In the genomic region with DNA sequence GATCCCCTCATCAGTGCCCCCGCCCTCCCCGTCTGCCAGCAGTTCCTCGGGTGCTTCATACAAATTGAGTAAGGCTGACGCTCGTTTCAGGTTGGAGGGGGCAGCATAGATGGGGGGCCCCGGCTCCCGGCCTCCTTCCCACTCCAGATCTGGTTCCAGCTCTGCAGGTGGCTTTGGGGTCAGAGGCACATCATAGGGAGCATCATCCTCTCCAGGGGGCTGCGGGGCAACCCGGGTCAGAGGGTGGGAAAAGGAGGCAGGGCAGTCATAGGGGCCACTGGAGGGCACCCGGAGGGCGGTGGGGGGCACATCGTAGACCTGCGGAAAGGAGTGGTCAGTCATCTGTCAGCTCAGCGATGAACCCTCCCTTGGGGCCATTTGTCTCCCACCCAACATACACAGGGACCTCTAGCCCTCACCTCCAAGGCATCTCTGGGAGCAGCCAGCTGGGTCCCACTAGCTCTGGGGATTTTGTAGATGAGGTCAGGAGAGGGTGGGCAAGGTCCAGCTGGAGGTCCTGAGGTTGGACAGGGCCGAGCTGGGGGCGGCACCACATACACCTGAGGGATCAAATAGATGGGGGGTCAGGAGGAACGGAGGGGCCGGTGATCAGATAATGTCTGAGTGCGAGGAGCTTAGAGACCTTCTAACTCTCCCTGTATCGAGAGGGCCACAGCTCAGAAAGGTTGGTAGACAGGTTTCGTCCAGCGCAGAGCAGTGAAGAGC, we compare ENCODE assay signal across 16 cellular contexts. TPM values are rescaled to one million over a fixed set of nuclear protein-coding genes. Genes with fewer than 3 reads are reported as not detected.
DNase-seq lines count a peak whose midpoint lies in the region; TF ChIP-seq lines count a peak whose summit lies in the region.
"Had no signal": no experiment of that assay in that cellular context is flagged by ENCODE, and none has a peak within 500 bp of the region (broad histone marks: within the 10 kb centered on the region; RNA-seq: fewer than 3 reads in every experiment).

No MANE protein-coding gene starts in this region.

- no TSS peak for BruUV-seq in mammary epithelial cell (replicated peaks; lab: Mats Ljungman, UMichigan)

- dilution Hi-C loops in mammary epithelial cell (cut with HindIII; ENCODE audit: low sequenced_read_pairs): no loop called here

- H3K27me3 Mint-ChIP-seq in nephron progenitor cell (ENCODE audit: low read depth, poor library complexity): no peaks in the 10 kb centered on the region
- peaks cover 54% of the 10 kb centered on the region for H3K27me3 Mint-ChIP-seq in activated naive CD4-positive, alpha-beta T cell treated with anti-CD3 and anti-CD28 coated beads, Interleukin-2, amount 10 ng/mL, durations not matched to agents 7 days and 5 days

- peak overlapping the region; percentile 59 to 78 for H3K27ac ChIP-seq in breast epithelium
- no peak overlapping the region for H3K27ac ChIP-seq in mammary epithelial cell (ENCODE audit: insufficient read depth, low read depth, low read length)
- peak overlapping the region in 1 of 2 donors; percentile 73 for H3K27ac ChIP-seq in coronary artery
- peak overlapping the region; percentile 55 for H3K27ac ChIP-seq in suprapubic skin
- no peak overlapping the region for H3K27ac ChIP-seq in SJCRH30
- H3K27ac ChIP-seq: BLaER1 had no signal

- TF ChIP-seq EP300 in suprapubic skin (IDR thresholded peaks at IDR 0.05): no peak

- no peak for TF ChIP-seq POLR2A in breast epithelium (IDR thresholded peaks at IDR 0.05)
- no peak for TF ChIP-seq POLR2A in suprapubic skin (IDR thresholded peaks at IDR 0.05)

- intact Hi-C loops in breast epithelium (cut with DNase I; ENCODE audit: low total_unique reads): loop anchor here (10.0 kb wide), 1 partner anchor 75 kb away; a partner anchor contains a TSS
- intact Hi-C loops in mammary epithelial cell (cut with micrococcal nuclease): no loop called here

- no peak for TF ChIP-seq CTCF in breast epithelium (IDR thresholded peaks at IDR 0.05)
- TF ChIP-seq CTCF in mammary epithelial cell (conservative IDR thresholded peaks at IDR 0.05 in 1 of 2, IDR thresholded peaks at IDR 0.05 in 1 of 2; ENCODE audit: extremely low read depth in 1 of 2, insufficient read depth in 1 of 2, low read depth in 1 of 2, low read length in 2 of 2): no peak
- TF ChIP-seq CTCF in coronary artery (IDR thresholded peaks at IDR 0.05): no peak
- no peak for TF ChIP-seq CTCF in nephron progenitor cell (IDR thresholded peaks at IDR 0.05)
- no peak for TF ChIP-seq CTCF in suprapubic skin (IDR thresholded peaks at IDR 0.05)

- H3K9me3 Mint-ChIP-seq in nephron progenitor cell: no peaks in the 10 kb centered on the region
- H3K9me3 Mint-ChIP-seq in activated naive CD4-positive, alpha-beta T cell treated with anti-CD3 and anti-CD28 coated beads, Interleukin-2, amount 10 ng/mL, durations not matched to agents 7 days and 5 days: no peaks in the 10 kb centered on the region

- H3K36me3 ChIP-seq in breast epithelium (no peaks in the 10 kb centered on the region), mammary epithelial cell (ENCODE audit: insufficient read depth, low read length) (no peaks in the 10 kb centered on the region), suprapubic skin (peaks cover 32% of the 10 kb centered on the region), SJCRH30 (peaks cover 15% of the 10 kb centered on the region)
- H3K36me3 ChIP-seq: BLaER1 had no signal

- DNase-seq in breast epithelium (ENCODE audit: low spot score in 2 of 2) (no peak), mammary epithelial cell (no peak), coronary artery (ENCODE audit: low spot score) (peak; percentile 58), nephron progenitor cell (no peak), suprapubic skin (ENCODE audit: low spot score in 2 of 2) (peak in 1 of 2 donors; percentile 76), SJCRH30 (no peak), NCI-H2081 (lab: John Stamatoyannopoulos, UW) (no peak)
- no peak for DNase-seq in activated naive CD4-positive, alpha-beta T cell treated with anti-CD3 and anti-CD28 coated beads, Interleukin-2, amount 10 ng/mL, durations not matched to agents 7 days and 5 days
- DNase-seq: KG1, NCI-H1092 treated with DMSO at 0.1 percent for 48 hours, NCI-H1694 treated with DMSO at 0.1 percent for 48 hours, NCI-H446 treated with DMSO at 0.1 percent for 48 hours, NCI-H774 had no signal

- CTCF ChIA-PET in mammary epithelial cell (lab: Charles Lee; ENCODE audit: low non-redundant PET): interaction anchor here (0.6 kb wide), 1 partner anchor 171 kb away, joined by 7 read pairs; no protein-coding TSS in a partner anchor
- CTCF ChIA-PET in activated naive CD4-positive, alpha-beta T cell treated with anti-CD3 and anti-CD28 coated beads, Interleukin-2, amount 10 ng/mL, durations not matched to agents 7 days and 5 days (lab: Charles Lee): interaction anchor here (0.6 to 1.5 kb wide), 5 partner anchors 15 to 239 kb away, joined by 3 to 6 read pairs (median 3); no protein-coding TSS in a partner anchor

- 81% methylated on average over 13 of the region's 22 CpGs for WGBS in mammary epithelial cell (ENCODE audit: low coverage, missing lambda C conversion rate)
- WGBS in suprapubic skin: 84% methylated on average over 15 of the region's 22 CpGs

- peak overlapping the region; percentile 32 for H3K27ac Mint-ChIP-seq in nephron progenitor cell
- no peak overlapping the region for H3K27ac Mint-ChIP-seq in activated naive CD4-positive, alpha-beta T cell treated with anti-CD3 and anti-CD28 coated beads, Interleukin-2, amount 10 ng/mL, durations not matched to agents 7 days and 5 days

- H4K20me1 ChIP-seq in mammary epithelial cell (ENCODE audit: insufficient read depth, low read length): no peaks in the 10 kb centered on the region
- H4K20me1 ChIP-seq: BLaER1 had no signal

- H3K4me3 Mint-ChIP-seq in nephron progenitor cell: no peak overlapping the region
- no peak overlapping the region for H3K4me3 Mint-ChIP-seq in activated naive CD4-positive, alpha-beta T cell treated with anti-CD3 and anti-CD28 coated beads, Interleukin-2, amount 10 ng/mL, durations not matched to agents 7 days and 5 days

- no peak overlapping the region for H3K4me2 ChIP-seq in mammary epithelial cell (ENCODE audit: insufficient read depth, low read depth, low read length)
- H3K4me2 ChIP-seq: BLaER1 had no signal

- H3K27me3 ChIP-seq in breast epithelium (no peaks in the 10 kb centered on the region), mammary epithelial cell (ENCODE audit: insufficient read depth, low read length) (peaks cover 5% of the 10 kb centered on the region), suprapubic skin (peaks cover 4% of the 10 kb centered on the region), SJCRH30 (no peaks in the 10 kb centered on the region)

- H3K4me1 ChIP-seq in breast epithelium: peaks cover 6 to 10% of the 10 kb centered on the region in 2 donors
- H3K4me1 ChIP-seq in mammary epithelial cell (ENCODE audit: insufficient read depth, low read length): peaks cover 2% of the 10 kb centered on the region
- peaks cover 43% of the 10 kb centered on the region for H3K4me1 ChIP-seq in suprapubic skin
- 0 out of 2 replicates have a peak, but pooled peaks cover 2% of the 10 kb centered on the region for H3K4me1 ChIP-seq in SJCRH30

- in situ Hi-C loops in mammary epithelial cell (cut with MboI; ENCODE audit: low sequenced_read_pairs in 2 of 2): loop anchor here in 1 of 2 donors (10.0 kb wide), 1 partner anchor 95 kb away; no protein-coding TSS in a partner anchor

- peaks cover 37% of the 10 kb centered on the region for H3K4me1 Mint-ChIP-seq in nephron progenitor cell
- no peaks in the 10 kb centered on the region for H3K4me1 Mint-ChIP-seq in activated naive CD4-positive, alpha-beta T cell treated with anti-CD3 and anti-CD28 coated beads, Interleukin-2, amount 10 ng/mL, durations not matched to agents 7 days and 5 days

- no peak overlapping the region for H3K9ac ChIP-seq in mammary epithelial cell (ENCODE audit: insufficient read depth, low read length)
- H3K9ac ChIP-seq: BLaER1 had no signal

- H3K9me3 ChIP-seq in breast epithelium (no peaks in the 10 kb centered on the region), mammary epithelial cell (replicated peaks; ENCODE audit: insufficient read depth, low read length) (no peaks in the 10 kb centered on the region), suprapubic skin (no peaks in the 10 kb centered on the region), SJCRH30 (replicated peaks) (no peaks in the 10 kb centered on the region)
- H3K9me3 ChIP-seq: BLaER1 had no signal

- no peaks in the 10 kb centered on the region for H3K79me2 ChIP-seq in mammary epithelial cell (ENCODE audit: insufficient read depth, low read length)

- peaks cover 42% of the 10 kb centered on the region for H3K36me3 Mint-ChIP-seq in nephron progenitor cell (ENCODE audit: low read depth)
- H3K36me3 Mint-ChIP-seq in activated naive CD4-positive, alpha-beta T cell treated with anti-CD3 and anti-CD28 coated beads, Interleukin-2, amount 10 ng/mL, durations not matched to agents 7 days and 5 days: no peaks in the 10 kb centered on the region

- H3K4me3 ChIP-seq in breast epithelium: no peak overlapping the region
- H3K4me3 ChIP-seq in mammary epithelial cell (replicated peaks in 1 of 3; ENCODE audit: insufficient read depth in 1 of 3, low read depth in 2 of 3, low read length in 3 of 3): no peak overlapping the region
- no peak overlapping the region for H3K4me3 ChIP-seq in coronary artery
- no peak overlapping the region for H3K4me3 ChIP-seq in suprapubic skin
- H3K4me3 ChIP-seq in SJCRH30: no peak overlapping the region
- H3K4me3 ChIP-seq: BLaER1 had no signal

- H2AFZ ChIP-seq in mammary epithelial cell (ENCODE audit: low read depth, low read length): no peak overlapping the region

RNA-seq across cellular contexts. Expression of a gene that starts 5.1 kb away (rescaled TPM):
- 10 to 100 TPM; 15.7 to 24.6 (median 18.0) TPM for total RNA-seq in breast epithelium
- total RNA-seq in mammary epithelial cell: 1 to 10 TPM; 1.4 to 6.2 TPM
- 0.37 TPM for polyA plus RNA-seq in mammary epithelial cell
- polyA minus RNA-seq in mammary epithelial cell: not detected
- 10 to 100 TPM; 63.0 to 74.0 (median 64.8) TPM for total RNA-seq in suprapubic skin
- total RNA-seq in SJCRH30 (2014; rRNA removed; shearing (Covaris generic)): 22.5 and 26.4 TPM in 2 replicates
- total RNA-seq: MCF 10A had no signal

RNA-seq across cellular contexts. Expression of a gene that starts 7.2 kb away (rescaled TPM):
- 10 to 100 TPM in 2 of 3 donors, 1 to 10 TPM in 1; 6.4 to 53.7 (median 52.1) TPM for total RNA-seq in breast epithelium
- total RNA-seq in mammary epithelial cell: 1 to 10 TPM; 4.2 to 5.1 TPM
- 1.7 TPM for polyA plus RNA-seq in mammary epithelial cell
- polyA minus RNA-seq in mammary epithelial cell: not detected
- 10 to 100 TPM; 15.4 to 67.6 (median 22.5) TPM for total RNA-seq in suprapubic skin
- 2.7 and 2.8 TPM in 2 replicates for total RNA-seq in SJCRH30 (2014; rRNA removed; shearing (Covaris generic))
- total RNA-seq: MCF 10A had no signal

RNA-seq across cellular contexts. Expression of a gene that starts 12.7 kb away (rescaled TPM):
- total RNA-seq in breast epithelium (not detected), mammary epithelial cell (not detected), suprapubic skin (1 to 10 TPM in 1 of 4 donors, under 1 TPM in 1, not detected in 2; 0.68 to 1.2 TPM)
- not detected for polyA plus RNA-seq in mammary epithelial cell
- polyA minus RNA-seq in mammary epithelial cell: not detected
- total RNA-seq in SJCRH30 (2014; rRNA removed; shearing (Covaris generic)): not detected in 2 replicates
- total RNA-seq: H1, MCF 10A had no signal
- polyA plus RNA-seq: H1 had no signal

RNA-seq across cellular contexts. Expression of a gene that starts 17.0 kb away (rescaled TPM):
- total RNA-seq in breast epithelium (under 1 TPM in 2 of 3 donors, not detected in 1; 0.64 to 0.88 TPM), mammary epithelial cell (not detected), suprapubic skin (under 1 TPM in 1 of 4 donors, not detected in 3; 0.76 TPM)
- polyA plus RNA-seq in mammary epithelial cell: not detected
- polyA minus RNA-seq in mammary epithelial cell: not detected
- total RNA-seq in SJCRH30 (2014; rRNA removed; shearing (Covaris generic)): 0.32 and 0.46 TPM in 2 replicates
- total RNA-seq: H1, MCF 10A had no signal

RNA-seq across cellular contexts. Expression of a gene that starts 38.6 kb away (rescaled TPM):
- total RNA-seq in breast epithelium: 10 to 100 TPM; 45.9 to 87.2 (median 74.1) TPM
- 100 to 1,000 TPM in 1 of 2 donors, 10 to 100 TPM in 1; 43.0 to 148 TPM for total RNA-seq in mammary epithelial cell
- 154 TPM for polyA plus RNA-seq in mammary epithelial cell
- 91.6 TPM for polyA minus RNA-seq in mammary epithelial cell
- 100 to 1,000 TPM in 1 of 4 donors, 10 to 100 TPM in 3; 45.1 to 109 (median 58.8) TPM for total RNA-seq in suprapubic skin
- 129 and 141 TPM in 2 replicates for total RNA-seq in SJCRH30 (2014; rRNA removed; shearing (Covaris generic))

Comparison
In these comparisons a context has a peak if more than half of its experiments do, and no peak if none do; other contexts are left out.
1. H3K27ac ChIP-seq: peak in breast epithelium (2 of 2) and suprapubic skin (single experiment); none in mammary epithelial cell (single experiment) and SJCRH30 (single experiment).